ENCODE assay signal across 7 cellular contexts in the genomic region with DNA sequence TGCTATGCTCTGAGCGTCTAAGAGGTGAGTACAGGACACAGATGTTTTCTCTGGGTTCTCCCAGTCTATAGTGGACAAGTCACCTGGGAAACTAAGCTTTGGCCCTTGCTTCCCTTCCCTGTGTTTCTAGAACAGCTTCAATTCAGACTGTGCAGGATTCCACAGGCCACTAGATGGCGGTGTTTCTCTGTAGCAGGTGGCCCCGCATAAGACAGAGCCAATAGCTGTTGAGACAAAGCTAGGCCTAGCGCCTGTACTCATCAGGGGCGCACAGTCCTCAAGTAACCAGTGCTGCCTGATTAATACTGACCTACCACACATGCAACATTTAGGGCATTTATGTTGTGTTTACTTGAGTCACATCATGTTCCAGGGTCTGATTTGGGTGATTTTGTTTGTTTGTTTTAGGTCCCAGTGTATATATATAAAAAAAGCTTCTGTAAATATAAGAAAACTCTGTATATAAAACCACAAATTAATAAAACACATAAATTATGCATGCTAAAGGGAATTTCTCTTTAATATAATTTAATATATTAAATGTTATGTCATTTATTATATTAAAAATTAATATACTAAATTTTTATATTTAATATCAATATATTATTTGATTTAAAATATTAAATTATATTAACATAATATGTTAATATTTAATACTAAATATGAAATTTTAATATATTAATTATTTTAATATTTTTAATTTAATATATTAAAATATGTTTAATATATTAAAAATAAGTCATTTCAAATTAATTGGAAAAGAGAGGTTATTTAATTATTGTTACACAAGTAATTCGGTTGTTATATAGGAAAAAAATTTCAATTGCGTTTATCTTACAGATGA.
DNase-seq lines count a peak whose midpoint lies in the region; ATAC-seq and TF ChIP-seq lines count a peak whose summit lies in the region.

No MANE protein-coding gene starts in this region.

- TF ChIP-seq POLR2A in GM18505 (IDR thresholded peaks at IDR 0.05; ENCODE audit: borderline replicate concordance, extremely low read depth, insufficient read depth, insufficient read length): no peak

- H3K27ac ChIP-seq in heart right ventricle: no peak overlapping the region

- H3K9me3 Mint-ChIP-seq in activated naive CD8-positive, alpha-beta T cell treated with anti-CD3 and anti-CD28 coated beads, Interleukin-2, amount 50 U/mL, for 24 hours: no peaks in the 10 kb centered on the region

- H3K4me3 ChIP-seq in heart right ventricle: no peak overlapping the region

- peaks cover 0 to 12% (median 0%) of the 10 kb centered on the region in 9 donors for H3K36me3 ChIP-seq in heart right ventricle

- WGBS in heart right ventricle, 2 donors: 28 to 30% methylated on average over 7 of the region's 7 CpGs

- H3K27ac Mint-ChIP-seq in activated naive CD8-positive, alpha-beta T cell treated with anti-CD3 and anti-CD28 coated beads, Interleukin-2, amount 50 U/mL, for 24 hours: no peak overlapping the region

- intact Hi-C loops in heart right ventricle (cut with DNase I): loop anchor here (1.0 to 10.0 kb wide), 14 partner anchors 103 to 483 kb away; no protein-coding TSS in a partner anchor

- peak; percentile 90 to 98 (median 97) for TF ChIP-seq CTCF in heart right ventricle (IDR thresholded peaks at IDR 0.05)

- no peak overlapping the region for H3K4me3 Mint-ChIP-seq in activated naive CD8-positive, alpha-beta T cell treated with anti-CD3 and anti-CD28 coated beads, Interleukin-2, amount 50 U/mL, for 24 hours

- peaks cover 0 to 19% (median 2%) of the 10 kb centered on the region in 9 donors for H3K4me1 ChIP-seq in heart right ventricle

- DNase-seq in NCI-H146 treated with DMSO at 0.1 percent for 48 hours (lab: John Stamatoyannopoulos, UW; ENCODE audit: unreplicated experiment) (peak; percentile 55), SW 1271 (lab: John Stamatoyannopoulos, UW) (peak; percentile 85 to 94), heart right ventricle (peak; percentile 75 to 91), renal cortical epithelial cell (ENCODE audit: low read depth) (peak; percentile 82)
- peak; percentile 83 for DNase-seq in activated naive CD8-positive, alpha-beta T cell treated with anti-CD3 and anti-CD28 coated beads, Interleukin-2, amount 50 U/mL, for 24 hours

- no peaks in the 10 kb centered on the region for H3K9me3 ChIP-seq in heart right ventricle

- H3K27me3 Mint-ChIP-seq in activated naive CD8-positive, alpha-beta T cell treated with anti-CD3 and anti-CD28 coated beads, Interleukin-2, amount 50 U/mL, for 24 hours: peaks cover 56% of the 10 kb centered on the region

- ATAC-seq in GM18505 (IDR thresholded peaks at IDR 0.05; ENCODE audit: unreplicated experiment) (peak; percentile 100), HG02885 (IDR thresholded peaks at IDR 0.05; ENCODE audit: poor library complexity, unreplicated experiment) (peak; percentile 99), heart right ventricle (peak; percentile 91 to 98 (median 95))
- peak; percentile 99 for ATAC-seq in activated naive CD8-positive, alpha-beta T cell treated with anti-CD3 and anti-CD28 coated beads, Interleukin-2, amount 50 U/mL, for 24 hours

- H3K36me3 Mint-ChIP-seq in activated naive CD8-positive, alpha-beta T cell treated with anti-CD3 and anti-CD28 coated beads, Interleukin-2, amount 50 U/mL, for 24 hours (ENCODE audit: low read depth): no peaks in the 10 kb centered on the region

- H3K27me3 ChIP-seq in heart right ventricle: peaks cover 0 to 73% (median 0%) of the 10 kb centered on the region in 7 donors

- H3K4me1 Mint-ChIP-seq in activated naive CD8-positive, alpha-beta T cell treated with anti-CD3 and anti-CD28 coated beads, Interleukin-2, amount 50 U/mL, for 24 hours: peaks cover 2% of the 10 kb centered on the region
